8 cellular contexts compared by ENCODE assay signal in the genomic region with DNA sequence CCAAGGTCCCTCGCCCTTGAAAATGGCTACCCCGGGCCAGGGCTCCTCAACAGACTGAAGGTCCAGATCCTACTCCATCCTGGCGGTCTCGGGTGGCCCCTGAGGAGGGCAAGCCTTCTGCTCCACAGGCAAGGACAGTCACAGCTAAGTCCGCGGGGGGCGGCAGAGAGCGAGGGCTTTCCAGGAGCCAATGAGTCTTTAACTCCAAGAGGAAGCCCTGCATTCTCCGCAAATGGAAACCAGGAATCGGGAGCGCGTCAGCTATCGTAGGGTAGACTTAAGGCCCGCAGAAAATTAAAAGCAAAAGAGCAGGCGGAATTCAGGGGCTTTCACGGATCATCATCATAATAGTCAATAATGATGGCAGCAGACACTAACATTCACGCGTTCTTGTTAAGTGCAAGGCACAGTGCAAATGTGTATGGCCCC.
DNase-seq lines count a peak whose midpoint lies in the region; ATAC-seq and TF ChIP-seq lines count a peak whose summit lies in the region.

No MANE protein-coding gene starts in this region.

- H2AK5ac ChIP-seq in H9 (ENCODE audit: insufficient read length, low read length) (no peak overlapping the region), neuronal stem cell (ENCODE audit: low read depth, low read length) (no peak overlapping the region)

- H4K91ac ChIP-seq in H9 (ENCODE audit: insufficient read length, low read depth, low read length) (no peak overlapping the region), neuronal stem cell (ENCODE audit: low read depth, low read length, poor library complexity) (no peak overlapping the region)

- H3K27ac ChIP-seq in H9 (ENCODE audit: insufficient read length, low read depth, low read length): peak overlapping the region; percentile 7
- peak overlapping the region; percentile 65 for H3K27ac ChIP-seq in SJSA1
- H3K27ac ChIP-seq in gastroesophageal sphincter: peak overlapping the region; percentile 91 to 96 (median 94)
- H3K27ac ChIP-seq in neuronal stem cell (replicated peaks; ENCODE audit: low read length): peak overlapping the region; percentile 81
- peak overlapping the region; percentile 51 for H3K27ac ChIP-seq in temporal lobe (ENCODE audit: low read depth, low read length)

- DNase-seq in ELR (ENCODE audit: low read depth) (peak; percentile 98), H9 (peak; percentile 94), SJSA1 (ENCODE audit: low read depth in 1 of 2, low spot score in 2 of 2) (peak; percentile 93 to 97), neuronal stem cell (ENCODE audit: low spot score) (peak; percentile 84)
- DNase-seq in activated naive CD4-positive, alpha-beta T cell treated with anti-CD3 and anti-CD28 coated beads, Interleukin-2, amount 10 ng/mL, durations not matched to agents 7 days and 5 days: peak; percentile 91

- no peaks in the 10 kb centered on the region for H3K9me3 ChIP-seq in H9 (ENCODE audit: control insufficient read depth, low read depth, low read length)
- H3K9me3 ChIP-seq in Loucy (ENCODE audit: insufficient read depth, low read depth, low read length): no peaks in the 10 kb centered on the region
- H3K9me3 ChIP-seq in SJSA1 (replicated peaks): no peaks in the 10 kb centered on the region
- H3K9me3 ChIP-seq in gastroesophageal sphincter: no peaks in the 10 kb centered on the region
- H3K9me3 ChIP-seq in neuronal stem cell (replicated peaks in 1 of 2; ENCODE audit: control insufficient read depth in 2 of 2, insufficient read depth in 1 of 2, low read depth in 1 of 2, low read length in 2 of 2): peaks cover 0 to 14% of the 10 kb centered on the region in 2 donors

- H4K8ac ChIP-seq in H9 (replicated peaks; ENCODE audit: insufficient read length, low read depth, low read length): no peak overlapping the region
- no peak overlapping the region for H4K8ac ChIP-seq in neuronal stem cell (ENCODE audit: low read depth, low read length)

- H3K36me3 ChIP-seq in Loucy (ENCODE audit: insufficient read depth, low read length): no peaks in the 10 kb centered on the region
- peaks cover 5% of the 10 kb centered on the region; the same call in 1 of the 2 replicates for H3K36me3 ChIP-seq in SJSA1
- no peaks in the 10 kb centered on the region for H3K36me3 ChIP-seq in gastroesophageal sphincter
- no peaks in the 10 kb centered on the region for H3K36me3 ChIP-seq in neuronal stem cell (replicated peaks in 1 of 2; ENCODE audit: control insufficient read depth in 2 of 2, insufficient read depth in 2 of 2, low read length in 2 of 2)

- H4K20me1 ChIP-seq in H9 (ENCODE audit: control insufficient read depth, insufficient read depth, insufficient read length) (no peaks in the 10 kb centered on the region), Loucy (ENCODE audit: insufficient read depth, low read length, poor library complexity, severe bottlenecking) (no peaks in the 10 kb centered on the region)

- peaks cover 27% of the 10 kb centered on the region for H3K27me3 Mint-ChIP-seq in H9 (ENCODE audit: low read depth)
- no peaks in the 10 kb centered on the region for H3K27me3 Mint-ChIP-seq in activated naive CD4-positive, alpha-beta T cell treated with anti-CD3 and anti-CD28 coated beads, Interleukin-2, amount 10 ng/mL, durations not matched to agents 7 days and 5 days

- peak overlapping the region; percentile 51; the same call in 1 of the 2 replicates for H3K14ac ChIP-seq in H9 (ENCODE audit: insufficient read depth, low read length)
- no peak overlapping the region for H3K14ac ChIP-seq in neuronal stem cell (ENCODE audit: low read length)

- CTCF ChIA-PET in activated naive CD4-positive, alpha-beta T cell treated with anti-CD3 and anti-CD28 coated beads, Interleukin-2, amount 10 ng/mL, durations not matched to agents 7 days and 5 days (lab: Charles Lee): interaction anchor here (0.7 to 1.7 kb wide), 15 partner anchors 9 to 279 kb away, joined by 3 to 8 read pairs (median 4); partner anchors contain the start of genes DMXL1 and DTWD2

- H3K9ac ChIP-seq in H9 (ENCODE audit: extremely low read depth, insufficient read length, low read length) (peak overlapping the region; percentile 79), Loucy (ENCODE audit: low read depth, low read length, poor library complexity, severe bottlenecking) (peak overlapping the region; percentile 97), neuronal stem cell (ENCODE audit: low read depth, low read length, poor library complexity) (no peak overlapping the region)

- H3K27ac Mint-ChIP-seq in H9: peak overlapping the region; percentile 59 to 92 (median 68); a peak in 5 of 7 replicates
- peak overlapping the region; percentile 96 for H3K27ac Mint-ChIP-seq in activated naive CD4-positive, alpha-beta T cell treated with anti-CD3 and anti-CD28 coated beads, Interleukin-2, amount 10 ng/mL, durations not matched to agents 7 days and 5 days

- no peak overlapping the region for H3K56ac ChIP-seq in H9 (ENCODE audit: insufficient read length, low read depth, low read length)

- H3K79me1 ChIP-seq in H9 (ENCODE audit: insufficient read depth, low read depth, low read length, poor library complexity, severe bottlenecking): no peaks in the 10 kb centered on the region
- peaks cover 3% of the 10 kb centered on the region for H3K79me1 ChIP-seq in neuronal stem cell (ENCODE audit: low read depth, low read length)

- H2BK12ac ChIP-seq in H9 (ENCODE audit: insufficient read length, low read depth, low read length) (no peak overlapping the region), neuronal stem cell (ENCODE audit: low read length) (no peak overlapping the region)

- H3K9me3 Mint-ChIP-seq in H9: no peaks in the 10 kb centered on the region; a peak in 1 of 5 replicates
- peaks cover 17% of the 10 kb centered on the region for H3K9me3 Mint-ChIP-seq in activated naive CD4-positive, alpha-beta T cell treated with anti-CD3 and anti-CD28 coated beads, Interleukin-2, amount 10 ng/mL, durations not matched to agents 7 days and 5 days

- H3K4me2 ChIP-seq in H9 (ENCODE audit: insufficient read depth, insufficient read length, low read length) (peak overlapping the region; percentile 88), Loucy (ENCODE audit: low read depth, low read length, poor library complexity, severe bottlenecking) (peak overlapping the region; percentile 82), neuronal stem cell (ENCODE audit: insufficient read depth, low read length, poor library complexity, severe bottlenecking) (peak overlapping the region; percentile 82)

- no peak; the same call in 2 of the 3 replicates for TF ChIP-seq CTCF in H9 (conservative IDR thresholded peaks at IDR 0.05)
- TF ChIP-seq CTCF in Loucy (conservative IDR thresholded peaks at IDR 0.05; ENCODE audit: low read length): no peak
- TF ChIP-seq CTCF in gastroesophageal sphincter (IDR thresholded peaks at IDR 0.05): peak in 1 of 4 experiments; percentile 53

- H3K4me1 Mint-ChIP-seq in H9: peaks cover 18 to 29% of the 10 kb centered on the region in 2 experiments
- H3K4me1 Mint-ChIP-seq in activated naive CD4-positive, alpha-beta T cell treated with anti-CD3 and anti-CD28 coated beads, Interleukin-2, amount 10 ng/mL, durations not matched to agents 7 days and 5 days: peaks cover 52% of the 10 kb centered on the region

- H3K23ac ChIP-seq in H9 (ENCODE audit: insufficient read length, low read depth, low read length) (no peak overlapping the region), neuronal stem cell (ENCODE audit: low read depth, low read length, poor library complexity) (no peak overlapping the region)

- no peak overlapping the region for H3T11ph ChIP-seq in H9 (ENCODE audit: low read length)

- H3K4me3 Mint-ChIP-seq in H9: peak overlapping the region; percentile 86 to 95
- H3K4me3 Mint-ChIP-seq in activated naive CD4-positive, alpha-beta T cell treated with anti-CD3 and anti-CD28 coated beads, Interleukin-2, amount 10 ng/mL, durations not matched to agents 7 days and 5 days: peak overlapping the region; percentile 99

- TF ChIP-seq POLR2A in gastroesophageal sphincter (IDR thresholded peaks at IDR 0.05): no peak

- H2BK15ac ChIP-seq in H9 (ENCODE audit: low read depth, low read length): no peak overlapping the region
- no peak overlapping the region for H2BK15ac ChIP-seq in neuronal stem cell (ENCODE audit: low read length)

- H3K79me2 ChIP-seq in H9 (ENCODE audit: insufficient read depth, low read length) (no peaks in the 10 kb centered on the region), Loucy (ENCODE audit: insufficient read depth, low read length) (peaks cover 43% of the 10 kb centered on the region)

- H3K4me1 ChIP-seq in H9 (ENCODE audit: insufficient read depth, low read length) (no peaks in the 10 kb centered on the region), Loucy (ENCODE audit: insufficient read depth, low read length, poor library complexity, severe bottlenecking) (peaks cover 18% of the 10 kb centered on the region), SJSA1 (replicated peaks) (peaks cover 12% of the 10 kb centered on the region), gastroesophageal sphincter (peaks cover 0 to 43% (median 0%) of the 10 kb centered on the region in 3 donors), neuronal stem cell (ENCODE audit: control insufficient read depth in 2 of 2, insufficient read depth in 1 of 2, low read depth in 1 of 2, low read length in 2 of 2) (peaks cover 0 to 2% of the 10 kb centered on the region in 2 donors)

- H3K9me2 ChIP-seq in Loucy (replicated peaks; ENCODE audit: low read depth, low read length): no peaks in the 10 kb centered on the region

- WGBS in H9 (ENCODE audit: extremely low coverage, insufficient read length, low lambda C conversion rate): no CpG with 5 or more reads among the region's 18 CpGs
- WGBS in gastroesophageal sphincter (ENCODE audit: low coverage in 1 of 2), 2 donors: 10 to 20% methylated on average over 3 to 4 of the region's 18 CpGs
- WGBS in neuronal stem cell (ENCODE audit: extremely low coverage in 2 of 2, insufficient read length in 2 of 2, insufficient replicate concordance in 1 of 2), 2 donors: no CpG with 5 or more reads among the region's 18 CpGs

- H2BK5ac ChIP-seq in H9 (ENCODE audit: insufficient read length, low read length): no peak overlapping the region
- H2BK5ac ChIP-seq in neuronal stem cell (ENCODE audit: low read length): no peak overlapping the region

- H3K23me2 ChIP-seq in H9 (ENCODE audit: insufficient read length, low read depth, low read length, poor library complexity, severe bottlenecking): peaks cover 9% of the 10 kb centered on the region

- H3K4ac ChIP-seq in H9 (ENCODE audit: low read depth, low read length): no peak overlapping the region
- no peak overlapping the region for H3K4ac ChIP-seq in neuronal stem cell (ENCODE audit: low read length)

- peak overlapping the region; percentile 74 for H3K4me3 ChIP-seq in Loucy (ENCODE audit: low read length, poor library complexity, severe bottlenecking)
- peak overlapping the region; percentile 65 for H3K4me3 ChIP-seq in SJSA1
- peak overlapping the region; percentile 84 to 87 for H3K4me3 ChIP-seq in gastroesophageal sphincter
- peak overlapping the region; percentile 67 to 96 for H3K4me3 ChIP-seq in neuronal stem cell (ENCODE audit: low read length in 2 of 2)

- no peak overlapping the region for H2BK120ac ChIP-seq in H9 (ENCODE audit: low read depth, low read length, poor library complexity, severe bottlenecking)
- no peak overlapping the region for H2BK120ac ChIP-seq in neuronal stem cell (ENCODE audit: low read depth, low read length)

- no peaks in the 10 kb centered on the region for H3F3A ChIP-seq in Loucy (ENCODE audit: low read depth)

- no peak for TF ChIP-seq EP300 in gastroesophageal sphincter (IDR thresholded peaks at IDR 0.05)

- no peak overlapping the region for H4K5ac ChIP-seq in H9 (ENCODE audit: insufficient read length, low read depth, low read length)

- peak overlapping the region; percentile 84 for H2AFZ ChIP-seq in H9 (ENCODE audit: low read length)
- peak overlapping the region; percentile 63 for H2AFZ ChIP-seq in Loucy (ENCODE audit: low read length)
- peak overlapping the region; percentile 90 for H2AFZ ChIP-seq in neuronal stem cell (ENCODE audit: low read length)

- H3K18ac ChIP-seq in H9 (ENCODE audit: insufficient read length, low read depth, low read length): peak overlapping the region; percentile 68
- peak overlapping the region; percentile 91 for H3K18ac ChIP-seq in neuronal stem cell (ENCODE audit: low read length)

- ATAC-seq in gastroesophageal sphincter: peak; percentile 91

- H3K27me3 ChIP-seq in H9 (ENCODE audit: insufficient read depth, low read length) (no peaks in the 10 kb centered on the region), Loucy (ENCODE audit: insufficient read depth, low read length, poor library complexity, severe bottlenecking) (no peaks in the 10 kb centered on the region), SJSA1 (replicated peaks) (no peaks in the 10 kb centered on the region), gastroesophageal sphincter (no peaks in the 10 kb centered on the region), neuronal stem cell (ENCODE audit: control insufficient read depth in 3 of 3, insufficient read depth in 3 of 3, low read depth in 1 of 3, low read length in 3 of 3) (no peaks in the 10 kb centered on the region)

- H2BK20ac ChIP-seq in H9 (ENCODE audit: low read depth, low read length, poor library complexity, severe bottlenecking): no peak overlapping the region

- H3K36me3 Mint-ChIP-seq in H9 (ENCODE audit: insufficient read depth in 1 of 3, low read depth in 3 of 3): peaks cover 0 to 6% (median 0%) of the 10 kb centered on the region in 3 experiments; a peak in 2 of 7 replicates
- peaks cover 40% of the 10 kb centered on the region for H3K36me3 Mint-ChIP-seq in activated naive CD4-positive, alpha-beta T cell treated with anti-CD3 and anti-CD28 coated beads, Interleukin-2, amount 10 ng/mL, durations not matched to agents 7 days and 5 days

Comparison
In these comparisons a context has a peak if more than half of its experiments do, and no peak if none do; other contexts are left out.
1. Peak in every context shown above with its lines: DNase-seq, ATAC-seq, H3K4me3 ChIP-seq and H3K27ac ChIP-seq.
2. H3K27ac ChIP-seq: peak in every context shown above with its lines; median percentile 94 in gastroesophageal sphincter; 81 in neuronal stem cell; 65 in SJSA1; 51 in temporal lobe; 7 in H9.